Comparison of ENCODE assay signal across 8 cellular contexts in the genomic region with DNA sequence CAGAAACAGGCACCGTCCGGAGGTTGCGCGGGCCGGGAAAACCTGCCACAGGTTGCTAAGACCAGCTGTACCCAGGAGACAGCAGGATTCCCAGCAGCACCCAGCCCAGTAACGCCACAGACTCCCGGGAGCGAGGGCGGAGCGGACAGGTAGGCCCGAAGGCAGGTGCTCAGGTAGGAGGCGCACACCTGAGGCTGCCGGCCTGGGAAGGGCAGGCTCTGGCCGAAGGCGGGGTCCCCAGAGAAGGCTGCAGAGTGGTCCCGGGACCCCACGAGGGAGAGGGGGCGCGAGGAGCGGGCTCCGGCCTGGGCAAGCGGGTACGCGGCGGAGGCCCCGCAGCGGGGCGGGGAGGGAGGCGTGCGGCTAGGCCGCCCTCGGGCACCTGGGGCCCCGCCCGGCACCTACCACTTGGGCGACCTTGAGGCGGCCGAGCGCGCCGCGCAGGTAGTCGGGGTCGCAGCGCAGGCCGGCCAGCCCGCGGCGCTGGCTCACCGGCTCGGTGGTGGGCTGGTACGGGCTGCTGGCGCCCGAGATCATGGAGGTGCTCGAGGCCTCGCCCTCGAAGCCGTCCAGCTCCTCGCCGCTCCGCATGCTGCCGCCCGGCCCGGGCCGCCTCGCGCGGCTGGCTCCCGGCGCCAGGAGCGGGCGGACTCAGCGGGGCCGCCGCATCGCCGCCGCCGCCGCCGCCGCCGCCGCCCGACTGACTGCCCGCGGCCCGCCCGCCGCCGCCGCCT. TPM values are rescaled to one million over a fixed set of nuclear protein-coding genes. Genes with fewer than 3 reads are reported as not detected.
DNase-seq lines count a peak whose midpoint lies in the region; ATAC-seq and TF ChIP-seq lines count a peak whose summit lies in the region.

No MANE protein-coding gene starts in this region.

- H3K4me1 ChIP-seq in Panc1 (ENCODE audit: control insufficient read depth, insufficient read depth, low read length) (peaks cover 3% of the 10 kb centered on the region; the same call in 1 of the 2 replicates), testis (peaks cover 9% of the 10 kb centered on the region)

- POLR2A ChIA-PET in Panc1 (lab: Charles Lee): no interaction called here

- CTCF ChIA-PET in Panc1 (lab: Charles Lee): interaction anchor here (0.5 to 1.8 kb wide), 2 partner anchors 34 to 134 kb away, joined by 3 to 6 read pairs; no protein-coding TSS in a partner anchor

- in situ Hi-C loops in Panc1 (cut with HindIII; ENCODE audit: low pct_unique_long_range_greater_than_20kb, low sequenced_read_pairs): no loop called here

- peak; percentile 8 for DNase-seq in stimulated activated CD4-positive, alpha-beta T cell treated with anti-CD3 and anti-CD28 coated beads, Interleukin-12 subunit alpha, Interleukin-12 subunit beta, amount 100 ng/mL, for 4 hours
- DNase-seq in stimulated activated CD4-positive, alpha-beta T cell treated with anti-CD3 and anti-CD28 coated beads, Interleukin-1b, Interleukin-23, amount 100 ng/mL, for 48 hours: no peak
- DNase-seq in Panc1 (ENCODE audit: low read depth, low spot score) (no peak), cerebellum (ENCODE audit: low spot score) (peak; percentile 37), lower leg skin (ENCODE audit: low spot score in 2 of 2) (peak; percentile 38 to 91), testis (peak; percentile 30), AG08396 (ENCODE audit: low spot score) (no peak)

- intact Hi-C loops in Panc1 (cut with micrococcal nuclease; ENCODE audit: unreplicated experiment) (no loop called here), lower leg skin (cut with DNase I; ENCODE audit: low total_unique reads) (no loop called here), testis (cut with DNase I; ENCODE audit: low total_unique reads) (no loop called here)

- H3K36me3 ChIP-seq in Panc1 (ENCODE audit: control insufficient read depth, insufficient read depth, low read length) (no peaks in the 10 kb centered on the region; the same call in 1 of the 2 replicates), testis (ENCODE audit: low read depth, missing control alignments) (no peaks in the 10 kb centered on the region)

- ATAC-seq in HG03064 (IDR thresholded peaks at IDR 0.05; ENCODE audit: low read depth, unreplicated experiment) (peak; percentile 9), Panc1 (peak; percentile 69)

- TF ChIP-seq POLR2A in lower leg skin (IDR thresholded peaks at IDR 0.05) (no peak), testis (IDR thresholded peaks at IDR 0.05) (no peak)

- H3K9me3 ChIP-seq in Panc1 (ENCODE audit: control insufficient read depth, insufficient read depth, low read depth, low read length) (no peaks in the 10 kb centered on the region), testis (no peaks in the 10 kb centered on the region)

- WGBS in lower leg skin, 2 donors: 0 to 2% methylated on average over 4 to 67 of the region's 91 CpGs
- 2 to 22% methylated on average over 10 to 59 of the region's 91 CpGs for WGBS in testis, 2 donors

- H3K27me3 ChIP-seq in Panc1 (ENCODE audit: control insufficient read depth, insufficient read depth, low read length): no peaks in the 10 kb centered on the region
- H3K27me3 ChIP-seq in testis: no peaks in the 10 kb centered on the region

- H3K4me3 ChIP-seq in Panc1 (ENCODE audit: low read depth in 2 of 2, low read length in 2 of 2) (peak overlapping the region; percentile 64 to 69), lower leg skin (ENCODE audit: low read depth, poor library complexity, severe bottlenecking) (peak overlapping the region; percentile 58), testis (peak overlapping the region; percentile 67 to 68)

- H3K27ac ChIP-seq in Panc1 (ENCODE audit: low read length) (peak overlapping the region; percentile 45; the same call in 1 of the 2 replicates), testis (peak overlapping the region; percentile 44 to 50)

- no TSS peak for BruUV-seq in Panc1 (replicated peaks; lab: Mats Ljungman, UMichigan)

- no peak for TF ChIP-seq CTCF in Panc1 (IDR thresholded peaks at IDR 0.05)
- no peak for TF ChIP-seq CTCF in lower leg skin (IDR thresholded peaks at IDR 0.05)
- TF ChIP-seq CTCF in testis (IDR thresholded peaks at IDR 0.05): no peak

RNA-seq across cellular contexts. Expression of gene CMTM4, which starts 0.4 kb away (rescaled TPM):
- total RNA-seq in Panc1 (2021; ENCODE audit: unreplicated experiment) (51.9 TPM), cerebellum (39.0 TPM), lower leg skin (10 to 100 TPM; 11.1 to 30.2 (median 22.5) TPM), testis (10 to 100 TPM; 50.9 to 59.2 TPM)
- 33.1 TPM for polyA plus RNA-seq in Panc1 (2012; ENCODE audit: insufficient read length)
- polyA plus RNA-seq in testis (ENCODE audit: insufficient read depth, low read depth, low replicate concordance): 22.2 TPM

RNA-seq across cellular contexts. Expression of gene DYNC1LI2, which starts 55.3 kb away (rescaled TPM):
- 103 TPM for total RNA-seq in Panc1 (2021; ENCODE audit: unreplicated experiment)
- 64.9 TPM for polyA plus RNA-seq in Panc1 (2012; ENCODE audit: insufficient read length)
- total RNA-seq in cerebellum: 145 TPM
- total RNA-seq in lower leg skin: 100 to 1,000 TPM in 2 of 4 donors, 10 to 100 TPM in 2; 59.3 to 194 (median 111) TPM
- 100 to 1,000 TPM; 132 to 145 TPM for total RNA-seq in testis
- polyA plus RNA-seq in testis (ENCODE audit: insufficient read depth, low read depth, low replicate concordance): 89.0 TPM

Comparison
In these comparisons a context has a peak if more than half of its experiments do, and no peak if none do; other contexts are left out.
1. DNase-seq: peak in stimulated activated CD4-positive, alpha-beta T cell treated with anti-CD3 and anti-CD28 coated beads, Interleukin-12 subunit alpha, Interleukin-12 subunit beta, amount 100 ng/mL, for 4 hours (single experiment), cerebellum (single experiment), lower leg skin (2 of 2) and testis (single experiment); none in stimulated activated CD4-positive, alpha-beta T cell treated with anti-CD3 and anti-CD28 coated beads, Interleukin-1b, Interleukin-23, amount 100 ng/mL, for 48 hours (single experiment), Panc1 (single experiment) and AG08396 (single experiment).
2. Peak in every context shown above with its lines, with median percentiles within 50 percentile points of each other: H3K4me3 ChIP-seq.